9 cellular contexts compared by ENCODE assay signal in the genomic region with DNA sequence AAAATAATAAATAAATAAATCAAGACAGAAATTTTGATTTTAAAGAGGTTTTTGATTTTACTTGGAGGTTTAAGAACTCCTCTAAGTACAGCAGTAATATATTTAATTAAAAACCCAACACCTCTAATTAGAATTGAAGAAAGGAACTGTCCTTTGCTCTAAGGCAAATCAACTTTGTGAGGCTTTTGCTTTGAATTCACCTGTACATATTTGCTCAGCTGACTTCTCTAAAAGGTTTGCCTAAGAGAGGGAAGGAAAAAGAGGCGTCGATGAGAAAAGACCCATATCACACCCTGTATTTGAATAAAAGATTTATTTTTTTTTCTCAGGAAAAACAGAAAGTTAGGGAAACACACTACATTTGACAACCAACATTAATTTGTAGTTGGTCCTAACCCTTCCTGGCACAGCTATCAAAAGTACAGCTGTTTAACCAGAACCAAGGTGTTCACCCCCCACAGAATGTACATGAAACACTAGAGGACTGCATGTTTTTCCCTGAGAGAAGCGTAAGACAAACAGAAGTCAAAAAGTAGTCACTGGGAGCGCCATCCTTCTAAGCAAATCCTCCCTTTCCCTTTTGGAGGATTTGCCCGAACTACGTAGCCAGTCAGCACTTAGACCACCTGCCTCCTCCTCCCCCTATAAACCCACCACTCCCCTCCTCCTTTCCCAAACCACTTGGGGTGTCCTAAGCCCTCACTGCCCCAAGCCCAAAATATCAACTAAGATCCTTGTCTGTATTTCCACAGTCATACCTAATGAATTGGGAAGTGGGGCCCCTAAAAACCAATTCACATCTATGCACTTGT. TPM values are rescaled to one million over a fixed set of nuclear protein-coding genes. Genes with fewer than 3 reads are reported as not detected.
DNase-seq lines count a peak whose midpoint lies in the region; ATAC-seq and TF ChIP-seq lines count a peak whose summit lies in the region.
"Had no signal": no experiment of that assay in that cellular context is flagged by ENCODE, and none has a peak within 500 bp of the region (broad histone marks: within the 10 kb centered on the region; RNA-seq: fewer than 3 reads in every experiment).

No MANE protein-coding gene starts in this region.

- peak overlapping the region; percentile 99 for H3K4me3 Mint-ChIP-seq in T-helper 2 cell treated with Interferon-gamma antibody and Interleukin-4, amounts not matched to agents 5 μg/mL and 100 μg/mL, for 36 hours
- peak overlapping the region; percentile 98 for H3K4me3 Mint-ChIP-seq in activated T-helper 2 cell treated with anti-CD3 and anti-CD28 coated beads, Interferon-gamma antibody, Interleukin-2, Interleukin-4, amounts not matched to agents 10 μg/mL and 5 μg/mL and 100 μg/mL, durations not matched to agents 14 hours and 24 hours and 36 hours (ENCODE audit: low read depth)

- H3K4me1 ChIP-seq in thoracic aorta (ENCODE audit: control insufficient read depth in 1 of 2, low read depth in 2 of 2): peaks cover 49 to 52% of the 10 kb centered on the region in 2 donors

- H3K36me3 ChIP-seq in kidney epithelial cell (ENCODE audit: control insufficient read depth, insufficient read depth, low read length) (peaks cover 8% of the 10 kb centered on the region), thoracic aorta (peaks cover 51% of the 10 kb centered on the region)

- H3K27me3 ChIP-seq in kidney epithelial cell (ENCODE audit: control insufficient read depth, insufficient read depth, low read length) (no peaks in the 10 kb centered on the region), thoracic aorta (replicated peaks; ENCODE audit: insufficient read depth) (no peaks in the 10 kb centered on the region)

- H3K9me3 Mint-ChIP-seq in T-helper 2 cell treated with Interferon-gamma antibody and Interleukin-4, amounts not matched to agents 5 μg/mL and 100 μg/mL, for 36 hours: no peaks in the 10 kb centered on the region
- H3K9me3 Mint-ChIP-seq in activated T-helper 2 cell treated with anti-CD3 and anti-CD28 coated beads, Interferon-gamma antibody, Interleukin-2, Interleukin-4, amounts not matched to agents 10 μg/mL and 5 μg/mL and 100 μg/mL, durations not matched to agents 14 hours and 24 hours and 36 hours: no peaks in the 10 kb centered on the region

- H3K4me3 ChIP-seq in kidney epithelial cell (ENCODE audit: low read depth, low read length) (peak overlapping the region; percentile 99), thoracic aorta (peak overlapping the region; percentile 93)

- H3K27me3 Mint-ChIP-seq in T-helper 2 cell treated with Interferon-gamma antibody and Interleukin-4, amounts not matched to agents 5 μg/mL and 100 μg/mL, for 36 hours (ENCODE audit: low read depth): peaks cover 2% of the 10 kb centered on the region
- no peaks in the 10 kb centered on the region for H3K27me3 Mint-ChIP-seq in activated T-helper 2 cell treated with anti-CD3 and anti-CD28 coated beads, Interferon-gamma antibody, Interleukin-2, Interleukin-4, amounts not matched to agents 10 μg/mL and 5 μg/mL and 100 μg/mL, durations not matched to agents 14 hours and 24 hours and 36 hours (ENCODE audit: low read depth)

- intact Hi-C loops in activated T-helper 2 cell treated with anti-CD3 and anti-CD28 coated beads, Interferon-gamma antibody, Interleukin-2, Interleukin-4, amounts not matched to agents 10 μg/mL and 5 μg/mL and 100 μg/mL, durations not matched to agents 14 hours and 24 hours and 36 hours (cut with micrococcal nuclease): no loop called here

- peaks cover 85% of the 10 kb centered on the region for H3K36me3 Mint-ChIP-seq in T-helper 2 cell treated with Interferon-gamma antibody and Interleukin-4, amounts not matched to agents 5 μg/mL and 100 μg/mL, for 36 hours (ENCODE audit: low read depth)
- peaks cover 97% of the 10 kb centered on the region for H3K36me3 Mint-ChIP-seq in activated T-helper 2 cell treated with anti-CD3 and anti-CD28 coated beads, Interferon-gamma antibody, Interleukin-2, Interleukin-4, amounts not matched to agents 10 μg/mL and 5 μg/mL and 100 μg/mL, durations not matched to agents 14 hours and 24 hours and 36 hours (ENCODE audit: low read depth)

- ATAC-seq in thoracic aorta (ENCODE audit: insufficient number of reproducible peaks, low FRiP score, low read depth): no peak
- no peak for ATAC-seq in HG02884 (IDR thresholded peaks at IDR 0.05; ENCODE audit: unreplicated experiment)

- no peak for DNase-seq in T-helper 2 cell treated with Interferon-gamma antibody and Interleukin-4, amounts not matched to agents 5 μg/mL and 100 μg/mL, for 36 hours (ENCODE audit: low spot score)
- DNase-seq in T-helper 2 cell (no peak), kidney epithelial cell (ENCODE audit: low read depth) (no peak), thoracic aorta (ENCODE audit: low spot score) (no peak), NCI-H1048 (lab: John Stamatoyannopoulos, UW) (no peak), NCI-H510A treated with DMSO at 0.1 percent for 48 hours (lab: John Stamatoyannopoulos, UW) (no peak)
- DNase-seq in activated T-helper 2 cell treated with anti-CD3 and anti-CD28 coated beads, Interferon-gamma antibody, Interleukin-2, Interleukin-4, amounts not matched to agents 10 μg/mL and 5 μg/mL and 100 μg/mL, durations not matched to agents 14 hours and 24 hours and 36 hours (ENCODE audit: low spot score): no peak

- TF ChIP-seq CTCF in kidney epithelial cell (IDR thresholded peaks at IDR 0.05; ENCODE audit: insufficient read depth, low read length, poor library complexity, severe bottlenecking): no peak
- TF ChIP-seq CTCF in thoracic aorta (IDR thresholded peaks at IDR 0.05): no peak

- H3K9me3 ChIP-seq in thoracic aorta: no peaks in the 10 kb centered on the region

- H3K27ac ChIP-seq in thoracic aorta: peak overlapping the region; percentile 99 to 100

- H3K27ac Mint-ChIP-seq in T-helper 2 cell treated with Interferon-gamma antibody and Interleukin-4, amounts not matched to agents 5 μg/mL and 100 μg/mL, for 36 hours: peak overlapping the region; percentile 70
- peak overlapping the region; percentile 91 for H3K27ac Mint-ChIP-seq in activated T-helper 2 cell treated with anti-CD3 and anti-CD28 coated beads, Interferon-gamma antibody, Interleukin-2, Interleukin-4, amounts not matched to agents 10 μg/mL and 5 μg/mL and 100 μg/mL, durations not matched to agents 14 hours and 24 hours and 36 hours

- H3K4me1 Mint-ChIP-seq in T-helper 2 cell treated with Interferon-gamma antibody and Interleukin-4, amounts not matched to agents 5 μg/mL and 100 μg/mL, for 36 hours (ENCODE audit: low read depth): peaks cover 51% of the 10 kb centered on the region
- H3K4me1 Mint-ChIP-seq in activated T-helper 2 cell treated with anti-CD3 and anti-CD28 coated beads, Interferon-gamma antibody, Interleukin-2, Interleukin-4, amounts not matched to agents 10 μg/mL and 5 μg/mL and 100 μg/mL, durations not matched to agents 14 hours and 24 hours and 36 hours (ENCODE audit: low read depth): peaks cover 52% of the 10 kb centered on the region

RNA-seq across cellular contexts. Expression of gene MCL1, which starts 4.9 kb away (rescaled TPM):
- total RNA-seq in activated T-helper 2 cell treated with anti-CD3 and anti-CD28 coated beads, Interferon-gamma antibody, Interleukin-2, Interleukin-4, amounts not matched to agents 10 μg/mL and 5 μg/mL and 100 μg/mL, durations not matched to agents 14 hours and 24 hours and 36 hours: 217 and 221 TPM in 2 replicates
- total RNA-seq in kidney epithelial cell (206 and 222 TPM in 2 replicates), thoracic aorta (100 to 1,000 TPM; 588 to 607 TPM)

RNA-seq across cellular contexts. Expression of gene ADAMTSL4, which starts 25.3 kb away (rescaled TPM):
- 2.7 and 2.9 TPM in 2 replicates for total RNA-seq in activated T-helper 2 cell treated with anti-CD3 and anti-CD28 coated beads, Interferon-gamma antibody, Interleukin-2, Interleukin-4, amounts not matched to agents 10 μg/mL and 5 μg/mL and 100 μg/mL, durations not matched to agents 14 hours and 24 hours and 36 hours
- 0.46 and 1.7 TPM in 2 replicates for total RNA-seq in kidney epithelial cell
- 10 to 100 TPM; 28.4 to 45.1 TPM for total RNA-seq in thoracic aorta

RNA-seq across cellular contexts. Expression of gene ENSA, which starts 54.9 kb away (rescaled TPM):
- 252 and 253 TPM in 2 replicates for total RNA-seq in activated T-helper 2 cell treated with anti-CD3 and anti-CD28 coated beads, Interferon-gamma antibody, Interleukin-2, Interleukin-4, amounts not matched to agents 10 μg/mL and 5 μg/mL and 100 μg/mL, durations not matched to agents 14 hours and 24 hours and 36 hours
- total RNA-seq in kidney epithelial cell: 80.9 and 178 TPM in 2 replicates
- 10 to 100 TPM; 85.7 to 94.5 TPM for total RNA-seq in thoracic aorta

RNA-seq across cellular contexts. Expression of gene FALEC, which starts 58.9 kb away (rescaled TPM):
- total RNA-seq in activated T-helper 2 cell treated with anti-CD3 and anti-CD28 coated beads, Interferon-gamma antibody, Interleukin-2, Interleukin-4, amounts not matched to agents 10 μg/mL and 5 μg/mL and 100 μg/mL, durations not matched to agents 14 hours and 24 hours and 36 hours: 0.37 and 1.9 TPM in 2 replicates
- total RNA-seq in kidney epithelial cell (not detected in 2 replicates), thoracic aorta (not detected)
- total RNA-seq: dermis microvascular lymphatic vessel endothelial cell had no signal
